In genomic region chr14:75906680-75907280, GRCh38 we compare ENCODE assay signal across 9 cellular contexts.
DNase-seq lines count a peak whose midpoint lies in the region; ATAC-seq and TF ChIP-seq lines count a peak whose summit lies in the region.
"Had no signal": no experiment of that assay in that cellular context is flagged by ENCODE, and none has a peak within 500 bp of the region (broad histone marks: within the 10 kb centered on the region; RNA-seq: fewer than 3 reads in every experiment).

No MANE protein-coding gene starts in this region.

- H2AFZ ChIP-seq in OCI-LY3 (ENCODE audit: low read depth, low read length) = no peak overlapping the region

- H3K27me3 Mint-ChIP-seq in nephron progenitor cell (ENCODE audit: low read depth, poor library complexity) = peaks cover 2% of the 10 kb centered on the region
- H3K27me3 Mint-ChIP-seq: stimulated activated naive CD8-positive, alpha-beta T cell treated with anti-CD3 and anti-CD28 coated beads, Interleukin-15, Interleukin-2, amounts not matched to agents 100 ng/mL and 50 ng/mL, for 24 hours had no signal

- 44 to 46% methylated on average over 4 of the region's 4 CpGs for WGBS in esophagus squamous epithelium, 2 donors
- 54 to 60% methylated on average over 4 of the region's 4 CpGs for WGBS in testis, 2 donors

- no peak overlapping the region for H3K4me2 ChIP-seq in OCI-LY3 (ENCODE audit: low read length)

- H3K4me1 Mint-ChIP-seq in nephron progenitor cell = peaks cover 48% of the 10 kb centered on the region

- H3K4me3 ChIP-seq in H7 (ENCODE audit: insufficient read depth, low read depth, low read length) (no peak overlapping the region), OCI-LY3 (ENCODE audit: low read length) (no peak overlapping the region), esophagus squamous epithelium (no peak overlapping the region), testis (no peak overlapping the region)

- no peaks in the 10 kb centered on the region for H3K79me2 ChIP-seq in OCI-LY3 (ENCODE audit: low read length)

- H3K9me3 ChIP-seq in OCI-LY3 (ENCODE audit: insufficient read depth, low read length) (no peaks in the 10 kb centered on the region), esophagus squamous epithelium (no peaks in the 10 kb centered on the region), testis (no peaks in the 10 kb centered on the region)

- no peaks in the 10 kb centered on the region for H3K4me1 ChIP-seq in OCI-LY3 (ENCODE audit: low read length)
- peaks cover 0 to 12% (median 0%) of the 10 kb centered on the region in 3 donors for H3K4me1 ChIP-seq in esophagus squamous epithelium
- peaks cover 15% of the 10 kb centered on the region for H3K4me1 ChIP-seq in testis

- TF ChIP-seq CTCF in OCI-LY3 (IDR thresholded peaks at IDR 0.05; ENCODE audit: low read depth, low read length) (peak; percentile 95), esophagus squamous epithelium (IDR thresholded peaks at IDR 0.05) (peak; percentile 73 to 92 (median 84)), nephron progenitor cell (IDR thresholded peaks at IDR 0.05) (peak; percentile 97), testis (IDR thresholded peaks at IDR 0.05) (peak; percentile 84 to 98 (median 87))

- no peak for ATAC-seq in GM18907 (IDR thresholded peaks at IDR 0.05; ENCODE audit: unreplicated experiment)

- H3K27ac ChIP-seq in OCI-LY3 (ENCODE audit: low read length) (no peak overlapping the region), esophagus squamous epithelium (peak overlapping the region in 2 of 4 donors; percentile 23 to 45), testis (no peak overlapping the region)

- intact Hi-C loops in esophagus squamous epithelium (cut with DNase I) (loop anchor here (5.0 kb wide), 1 partner anchor 76 kb away; the partner anchor contains the start of gene TGFB3), testis (cut with DNase I; ENCODE audit: low total_unique reads) (loop anchor here (10.0 kb wide), 1 partner anchor 68 kb away; no protein-coding TSS in a partner anchor)

- H3K36me3 ChIP-seq in H7 (replicated peaks; ENCODE audit: control insufficient read depth, insufficient read depth, low read length) (no peaks in the 10 kb centered on the region; the same call in 1 of the 2 replicates), OCI-LY3 (replicated peaks; ENCODE audit: low read depth, low read length) (peaks cover 5% of the 10 kb centered on the region), esophagus squamous epithelium (peaks cover 0 to 12% (median 0%) of the 10 kb centered on the region in 3 donors), testis (ENCODE audit: low read depth, missing control alignments) (no peaks in the 10 kb centered on the region)

- no peak overlapping the region for H3K27ac Mint-ChIP-seq in nephron progenitor cell
- H3K27ac Mint-ChIP-seq: stimulated activated naive CD8-positive, alpha-beta T cell treated with anti-CD3 and anti-CD28 coated beads, Interleukin-15, Interleukin-2, amounts not matched to agents 100 ng/mL and 50 ng/mL, for 24 hours had no signal

- DNase-seq in AG08396 (ENCODE audit: low spot score) = peak; percentile 59
- DNase-seq in H7 = peak; percentile 36
- peak; percentile 33 for DNase-seq in activated T-cell treated with anti-CD3 and anti-CD28 coated beads for 48 hours (ENCODE audit: low read depth)
- no peak for DNase-seq in esophagus squamous epithelium (lab: John Stamatoyannopoulos, UW)
- peak; percentile 79 for DNase-seq in nephron progenitor cell
- DNase-seq in testis = peak; percentile 82

- H3K4me3 Mint-ChIP-seq in nephron progenitor cell = no peak overlapping the region
- H3K4me3 Mint-ChIP-seq: stimulated activated naive CD8-positive, alpha-beta T cell treated with anti-CD3 and anti-CD28 coated beads, Interleukin-15, Interleukin-2, amounts not matched to agents 100 ng/mL and 50 ng/mL, for 24 hours had no signal

- TF ChIP-seq POLR2A in esophagus squamous epithelium (IDR thresholded peaks at IDR 0.05) = no peak
- no peak for TF ChIP-seq POLR2A in testis (IDR thresholded peaks at IDR 0.05)

- H4K20me1 ChIP-seq in OCI-LY3 (ENCODE audit: insufficient read depth, low read length) = no peaks in the 10 kb centered on the region

- no peak overlapping the region for H3K9ac ChIP-seq in OCI-LY3 (ENCODE audit: low read length)

- no peaks in the 10 kb centered on the region for H3K27me3 ChIP-seq in H7 (ENCODE audit: control insufficient read depth, insufficient read depth, low read length)
- no peaks in the 10 kb centered on the region for H3K27me3 ChIP-seq in OCI-LY3 (ENCODE audit: low read depth, low read length)
- H3K27me3 ChIP-seq in esophagus squamous epithelium = no peaks in the 10 kb centered on the region
- no peaks in the 10 kb centered on the region for H3K27me3 ChIP-seq in testis

- H3K36me3 Mint-ChIP-seq in nephron progenitor cell (ENCODE audit: low read depth) = no peaks in the 10 kb centered on the region

- H3K9me3 Mint-ChIP-seq in nephron progenitor cell = no peaks in the 10 kb centered on the region
- H3K9me3 Mint-ChIP-seq: stimulated activated naive CD8-positive, alpha-beta T cell treated with anti-CD3 and anti-CD28 coated beads, Interleukin-15, Interleukin-2, amounts not matched to agents 100 ng/mL and 50 ng/mL, for 24 hours had no signal
